Comparison of ENCODE assay signal across 35 cellular contexts in genomic region chr10:45487738-45488137, GRCh38.
"Had no signal": no experiment of that assay in that cellular context is flagged by ENCODE, and none has a peak within 500 bp of the region (broad histone marks: within the 10 kb centered on the region; RNA-seq: fewer than 3 reads in every experiment).

No MANE protein-coding gene starts in this region.

- H3K36me3 ChIP-seq: adrenal gland, cardiac muscle cell, colonic mucosa had no signal

- H3K27me3 ChIP-seq: adrenal gland, body of pancreas, cardiac muscle cell, colonic mucosa, esophagus muscularis mucosa, foreskin keratinocyte, gastrocnemius medialis, heart left ventricle had no signal

- H3K4me3 ChIP-seq: adrenal gland, body of pancreas, cardiac muscle cell, colonic mucosa, esophagus muscularis mucosa, gastrocnemius medialis, heart left ventricle had no signal

- H3K9me3 Mint-ChIP-seq: activated CD4-positive, alpha-beta memory T cell treated with anti-CD3 and anti-CD28 coated beads for 36 hours; activated naive CD4-positive, alpha-beta T cell treated with anti-CD3 and anti-CD28 coated beads for 36 hours; activated naive CD4-positive, alpha-beta T cell treated with anti-CD3 and anti-CD28 coated beads, Interleukin-2, amount 50 U/mL, for 24 hours; activated naive CD8-positive, alpha-beta T cell treated with anti-CD3 and anti-CD28 coated beads for 36 hours; activated naive CD8-positive, alpha-beta T cell treated with anti-CD3 and anti-CD28 coated beads, Interleukin-2, amount 50 U/mL, for 24 hours; T-helper 2 cell treated with Interferon-gamma antibody and Interleukin-4, amounts not matched to agents 5 μg/mL and 100 μg/mL, for 36 hours had no signal

- ATAC-seq: activated CD4-positive, alpha-beta T cell treated with anti-CD3 and anti-CD28 coated beads for 36 hours; activated CD8-positive, alpha-beta memory T cell treated with anti-CD3 and anti-CD28 coated beads, Interleukin-2, amount 10 ng/mL, durations not matched to agents 7 days and 5 days; activated CD8-positive, alpha-beta T cell treated with anti-CD3 and anti-CD28 coated beads, Interleukin-2, amount 10 ng/mL, durations not matched to agents 7 days and 5 days; activated naive CD8-positive, alpha-beta T cell treated with anti-CD3 and anti-CD28 coated beads, Interleukin-2, amount 50 U/mL, for 24 hours; body of pancreas; foreskin keratinocyte; gastrocnemius medialis; heart left ventricle; T-helper 17 cell had no signal

- H3K4me1 ChIP-seq: adrenal gland, body of pancreas, colonic mucosa, esophagus muscularis mucosa, foreskin keratinocyte, gastrocnemius medialis, heart left ventricle had no signal

- H3K4me3 Mint-ChIP-seq: activated CD4-positive, alpha-beta memory T cell treated with anti-CD3 and anti-CD28 coated beads for 36 hours; activated CD4-positive, alpha-beta T cell treated with anti-CD3 and anti-CD28 coated beads for 36 hours; activated CD4-positive, alpha-beta T cell treated with anti-CD3 and anti-CD28 coated beads, Interleukin-2, amount 10 ng/mL, durations not matched to agents 24 days and 14 days; activated CD8-positive, alpha-beta memory T cell treated with anti-CD3 and anti-CD28 coated beads, Interleukin-2, amount 10 ng/mL, durations not matched to agents 7 days and 5 days; activated CD8-positive, alpha-beta T cell treated with anti-CD3 and anti-CD28 coated beads, Interleukin-2, amount 10 ng/mL, durations not matched to agents 7 days and 5 days; activated naive CD4-positive, alpha-beta T cell treated with anti-CD3 and anti-CD28 coated beads for 36 hours; activated naive CD4-positive, alpha-beta T cell treated with anti-CD3 and anti-CD28 coated beads, Interleukin-2, amount 50 U/mL, for 24 hours; activated naive CD8-positive, alpha-beta T cell treated with anti-CD3 and anti-CD28 coated beads for 36 hours; activated naive CD8-positive, alpha-beta T cell treated with anti-CD3 and anti-CD28 coated beads, Interleukin-2, amount 50 U/mL, for 24 hours; activated T-helper 1 cell treated with anti-CD3 and anti-CD28 coated beads, Interleukin-12 subunit alpha, Interleukin-12 subunit beta, Interleukin-2, Interleukin-4 antibody, amounts not matched to agents 30 ng/mL and 10 ng/mL and 1 ng/mL, durations not matched to agents 14 hours and 24 hours and 36 hours; T-helper 17 cell; T-helper 2 cell treated with Interferon-gamma antibody and Interleukin-4, amounts not matched to agents 5 μg/mL and 100 μg/mL, for 36 hours had no signal

- H3K4me1 Mint-ChIP-seq: activated CD4-positive, alpha-beta T cell treated with anti-CD3 and anti-CD28 coated beads for 36 hours; activated CD4-positive, alpha-beta T cell treated with anti-CD3 and anti-CD28 coated beads, Interleukin-2, amount 10 ng/mL, durations not matched to agents 24 days and 14 days; activated CD8-positive, alpha-beta memory T cell treated with anti-CD3 and anti-CD28 coated beads, Interleukin-2, amount 10 ng/mL, durations not matched to agents 7 days and 5 days; activated naive CD4-positive, alpha-beta T cell treated with anti-CD3 and anti-CD28 coated beads, Interleukin-2, amount 50 U/mL, for 24 hours; activated naive CD8-positive, alpha-beta T cell treated with anti-CD3 and anti-CD28 coated beads for 36 hours; activated naive CD8-positive, alpha-beta T cell treated with anti-CD3 and anti-CD28 coated beads, Interleukin-2, amount 50 U/mL, for 24 hours had no signal

- DNase-seq: activated CD4-positive, alpha-beta memory T cell treated with anti-CD3 and anti-CD28 coated beads for 36 hours; activated CD4-positive, alpha-beta T cell treated with anti-CD3 and anti-CD28 coated beads for 36 hours; activated CD4-positive, alpha-beta T cell treated with anti-CD3 and anti-CD28 coated beads, Interleukin-2, amount 10 ng/mL, durations not matched to agents 24 days and 14 days; activated CD4-positive, CD25-positive, alpha-beta regulatory T cell; activated CD4-positive, CD25-positive, alpha-beta regulatory T cell treated with anti-CD3 and anti-CD28 coated beads, Interleukin-2, amount 50 U/mL, for 72 hours; activated CD8-positive, alpha-beta memory T cell treated with anti-CD3 and anti-CD28 coated beads, Interleukin-2, amount 10 ng/mL, durations not matched to agents 7 days and 5 days; activated CD8-positive, alpha-beta memory T cell treated with anti-CD3 and anti-CD28 coated beads, Interleukin-2, amount 50 U/mL, for 4 hours; activated CD8-positive, alpha-beta T cell treated with anti-CD3 and anti-CD28 coated beads, Interleukin-2, amount 10 ng/mL, durations not matched to agents 7 days and 5 days; activated effector memory CD4-positive, alpha-beta T cell treated with anti-CD3 and anti-CD28 coated beads, Interleukin-2, amount 50 U/mL, for 16 hours; activated naive CD4-positive, alpha-beta T cell treated with anti-CD3 and anti-CD28 coated beads for 36 hours; activated naive CD8-positive, alpha-beta T cell treated with anti-CD3 and anti-CD28 coated beads for 36 hours; activated naive CD8-positive, alpha-beta T cell treated with anti-CD3 and anti-CD28 coated beads, Interleukin-2, amount 50 U/mL, for 24 hours; activated T-cell treated with anti-CD3 and anti-CD28 coated beads, Interleukin-2, amount 50 U/mL, for 1 hour; activated T-cell treated with anti-CD3 and anti-CD28 coated beads, Interleukin-2, amount 50 U/mL, for 48 hours; adrenal gland; amygdala; aorta; body of pancreas; central memory CD4-positive, alpha-beta T cell; cerebellar nuclear complex; colonic mucosa; effector CD8-positive, alpha-beta T cell; foreskin keratinocyte; gastrocnemius medialis; glutamatergic neuron; heart left ventricle; T-helper 1 cell; T-helper 17 cell; T1000 had no signal

- H3K27ac Mint-ChIP-seq: activated CD4-positive, alpha-beta memory T cell treated with anti-CD3 and anti-CD28 coated beads for 36 hours; activated CD4-positive, alpha-beta T cell treated with anti-CD3 and anti-CD28 coated beads for 36 hours; activated CD4-positive, alpha-beta T cell treated with anti-CD3 and anti-CD28 coated beads, Interleukin-2, amount 10 ng/mL, durations not matched to agents 24 days and 14 days; activated CD8-positive, alpha-beta memory T cell treated with anti-CD3 and anti-CD28 coated beads, Interleukin-2, amount 10 ng/mL, durations not matched to agents 7 days and 5 days; activated CD8-positive, alpha-beta T cell treated with anti-CD3 and anti-CD28 coated beads, Interleukin-2, amount 10 ng/mL, durations not matched to agents 7 days and 5 days; activated naive CD4-positive, alpha-beta T cell treated with anti-CD3 and anti-CD28 coated beads for 36 hours; activated naive CD4-positive, alpha-beta T cell treated with anti-CD3 and anti-CD28 coated beads, Interleukin-2, amount 50 U/mL, for 24 hours; activated naive CD8-positive, alpha-beta T cell treated with anti-CD3 and anti-CD28 coated beads for 36 hours; activated naive CD8-positive, alpha-beta T cell treated with anti-CD3 and anti-CD28 coated beads, Interleukin-2, amount 50 U/mL, for 24 hours; activated T-helper 1 cell treated with anti-CD3 and anti-CD28 coated beads, Interleukin-12 subunit alpha, Interleukin-12 subunit beta, Interleukin-2, Interleukin-4 antibody, amounts not matched to agents 30 ng/mL and 10 ng/mL and 1 ng/mL, durations not matched to agents 14 hours and 24 hours and 36 hours; activated T-helper 2 cell treated with anti-CD3 and anti-CD28 coated beads, Interferon-gamma antibody, Interleukin-2, Interleukin-4, amounts not matched to agents 10 μg/mL and 5 μg/mL and 100 μg/mL, durations not matched to agents 14 hours and 24 hours and 36 hours; T-helper 17 cell; T-helper 2 cell treated with Interferon-gamma antibody and Interleukin-4, amounts not matched to agents 5 μg/mL and 100 μg/mL, for 36 hours had no signal

- H3K9me3 ChIP-seq: adrenal gland, body of pancreas, colonic mucosa, esophagus muscularis mucosa, gastrocnemius medialis had no signal

- H3K27me3 Mint-ChIP-seq: activated CD4-positive, alpha-beta memory T cell treated with anti-CD3 and anti-CD28 coated beads for 36 hours; activated CD4-positive, alpha-beta T cell treated with anti-CD3 and anti-CD28 coated beads for 36 hours; activated CD4-positive, alpha-beta T cell treated with anti-CD3 and anti-CD28 coated beads, Interleukin-2, amount 10 ng/mL, durations not matched to agents 24 days and 14 days; activated CD8-positive, alpha-beta memory T cell treated with anti-CD3 and anti-CD28 coated beads, Interleukin-2, amount 10 ng/mL, durations not matched to agents 7 days and 5 days; activated naive CD4-positive, alpha-beta T cell treated with anti-CD3 and anti-CD28 coated beads, Interleukin-2, amount 50 U/mL, for 24 hours; activated naive CD8-positive, alpha-beta T cell treated with anti-CD3 and anti-CD28 coated beads for 36 hours; activated naive CD8-positive, alpha-beta T cell treated with anti-CD3 and anti-CD28 coated beads, Interleukin-2, amount 50 U/mL, for 24 hours; T-helper 17 cell had no signal

- H3K27ac ChIP-seq: adrenal gland, body of pancreas, cardiac muscle cell, colonic mucosa, esophagus muscularis mucosa, foreskin keratinocyte, gastrocnemius medialis, heart left ventricle had no signal
